Comparison of ENCODE assay signal across 16 cellular contexts in genomic region chr1:204464701-204465100, GRCh38. TPM values are rescaled to one million over a fixed set of nuclear protein-coding genes. Genes with fewer than 3 reads are reported as not detected.
A peak's percentile ranks its signal among the peaks of the same experiment; 100 is the strongest.
DNase-seq lines count a peak whose midpoint lies in the region; ATAC-seq, FAIRE-seq and TF ChIP-seq lines count a peak whose summit lies in the region.
"Had no signal": no experiment of that assay in that cellular context is flagged by ENCODE, and none has a peak within 500 bp of the region (broad histone marks: within the 10 kb centered on the region; RNA-seq: fewer than 3 reads in every experiment).

No MANE protein-coding gene starts in this region.

- H3K9me3 Mint-ChIP-seq in activated CD4-positive, alpha-beta T cell treated with anti-CD3 and anti-CD28 coated beads for 36 hours (ENCODE audit: low read depth): no peaks in the 10 kb centered on the region
- H3K9me3 Mint-ChIP-seq in activated naive CD8-positive, alpha-beta T cell treated with anti-CD3 and anti-CD28 coated beads for 36 hours: no peaks in the 10 kb centered on the region

- DNase-seq in activated CD4-positive, alpha-beta T cell treated with anti-CD3 and anti-CD28 coated beads for 36 hours: no peak
- no peak for DNase-seq in activated CD4-positive, alpha-beta T cell treated with anti-CD3 and anti-CD28 coated beads for 4 hours
- DNase-seq in activated naive CD8-positive, alpha-beta T cell treated with anti-CD3 and anti-CD28 coated beads for 36 hours: no peak
- DNase-seq in lower lobe of right lung (no peak), substantia nigra (lab: John Stamatoyannopoulos, UW) (no peak), urothelium cell line (ENCODE audit: low spot score) (no peak)
- no peak for DNase-seq in stimulated activated CD4-positive, alpha-beta T cell treated with anti-CD3 and anti-CD28 coated beads, Interleukin-15, amount 100 ng/mL, for 24 hours
- DNase-seq: 8988T, IMR-90, NCI-H146, NCI-H748 treated with DMSO at 0.1 percent for 48 hours, retina, testis had no signal

- H3K4me3 ChIP-seq in lower lobe of right lung: no peak overlapping the region
- H3K4me3 ChIP-seq: testis had no signal

- H3K9me3 ChIP-seq in lower lobe of right lung: no peaks in the 10 kb centered on the region
- H3K9me3 ChIP-seq: SJCRH30, testis had no signal

- H3K4me1 Mint-ChIP-seq in activated CD4-positive, alpha-beta T cell treated with anti-CD3 and anti-CD28 coated beads for 36 hours: peaks cover 65% of the 10 kb centered on the region
- peaks cover 52% of the 10 kb centered on the region for H3K4me1 Mint-ChIP-seq in activated naive CD8-positive, alpha-beta T cell treated with anti-CD3 and anti-CD28 coated beads for 36 hours

- POLR2A ChIA-PET in activated CD4-positive, alpha-beta T cell treated with anti-CD3 and anti-CD28 coated beads for 36 hours (lab: Charles Lee): no interaction called here

- H3K4me1 ChIP-seq in lower lobe of right lung: peaks cover 76% of the 10 kb centered on the region

- H3K27me3 Mint-ChIP-seq in activated CD4-positive, alpha-beta T cell treated with anti-CD3 and anti-CD28 coated beads for 36 hours: no peaks in the 10 kb centered on the region
- no peaks in the 10 kb centered on the region for H3K27me3 Mint-ChIP-seq in activated naive CD8-positive, alpha-beta T cell treated with anti-CD3 and anti-CD28 coated beads for 36 hours

- H3K27ac ChIP-seq in lower lobe of right lung (peak overlapping the region; percentile 68), substantia nigra (ENCODE audit: low read depth, low read length, poor library complexity, severe bottlenecking) (peak overlapping the region; percentile 100)

- no peak overlapping the region for H3K4me3 Mint-ChIP-seq in activated CD4-positive, alpha-beta T cell treated with anti-CD3 and anti-CD28 coated beads for 36 hours
- H3K4me3 Mint-ChIP-seq in activated naive CD8-positive, alpha-beta T cell treated with anti-CD3 and anti-CD28 coated beads for 36 hours: no peak overlapping the region

- H3K36me3 Mint-ChIP-seq in activated CD4-positive, alpha-beta T cell treated with anti-CD3 and anti-CD28 coated beads for 36 hours (ENCODE audit: low read depth): peaks cover 42% of the 10 kb centered on the region
- H3K36me3 Mint-ChIP-seq in activated naive CD8-positive, alpha-beta T cell treated with anti-CD3 and anti-CD28 coated beads for 36 hours: peaks cover 11% of the 10 kb centered on the region

- peak; percentile 8 for ATAC-seq in activated CD4-positive, alpha-beta T cell treated with anti-CD3 and anti-CD28 coated beads for 36 hours
- ATAC-seq in lower lobe of right lung: no peak
- no peak for ATAC-seq in HG02759 (IDR thresholded peaks at IDR 0.05; ENCODE audit: unreplicated experiment)
- ATAC-seq: esophagus mucosa had no signal

- TF ChIP-seq CTCF in lower lobe of right lung (IDR thresholded peaks at IDR 0.05): no peak

- no peak for FAIRE-seq in urothelium cell line (lab: Jason Lieb, UNC)

- H3K36me3 ChIP-seq in lower lobe of right lung: peaks cover 57% of the 10 kb centered on the region
- H3K36me3 ChIP-seq: SJCRH30 had no signal

- no peaks in the 10 kb centered on the region for H3K27me3 ChIP-seq in lower lobe of right lung (ENCODE audit: low read depth)
- H3K27me3 ChIP-seq: SJCRH30, testis had no signal

- CTCF ChIA-PET in activated CD4-positive, alpha-beta T cell treated with anti-CD3 and anti-CD28 coated beads for 36 hours (lab: Charles Lee): interaction anchor here (0.7 to 1.8 kb wide), 5 partner anchors 26 to 289 kb away, joined by 4 to 6 read pairs (median 5); partner anchors contain the start of gene PIK3C2B

- intact Hi-C loops in activated CD4-positive, alpha-beta T cell treated with anti-CD3 and anti-CD28 coated beads for 36 hours (cut with DNase I, micrococcal nuclease): loop anchor here in 1 of 2 experiments (1.0 kb wide), 1 partner anchor 11 kb away; no protein-coding TSS in a partner anchor
- intact Hi-C loops in lower lobe of right lung (cut with DNase I): no loop called here

- H3K27ac Mint-ChIP-seq in activated CD4-positive, alpha-beta T cell treated with anti-CD3 and anti-CD28 coated beads for 36 hours: peak overlapping the region; percentile 72
- peak overlapping the region; percentile 90 for H3K27ac Mint-ChIP-seq in activated naive CD8-positive, alpha-beta T cell treated with anti-CD3 and anti-CD28 coated beads for 36 hours

RNA-seq across cellular contexts. Expression of gene PIK3C2B, which starts 29.9 kb away (rescaled TPM):
- 10 to 100 TPM; 38.2 to 44.0 TPM for total RNA-seq in activated CD4-positive, alpha-beta T cell treated with anti-CD3 and anti-CD28 coated beads for 36 hours
- total RNA-seq in activated naive CD8-positive, alpha-beta T cell treated with anti-CD3 and anti-CD28 coated beads for 36 hours: 10 to 100 TPM; 21.3 to 21.5 TPM
- 50.5 TPM for total RNA-seq in lower lobe of right lung

RNA-seq across cellular contexts. Expression of gene MDM4, which starts 51.5 kb away (rescaled TPM):
- total RNA-seq in activated CD4-positive, alpha-beta T cell treated with anti-CD3 and anti-CD28 coated beads for 36 hours: 10 to 100 TPM; 89.1 to 94.6 TPM
- total RNA-seq in activated naive CD8-positive, alpha-beta T cell treated with anti-CD3 and anti-CD28 coated beads for 36 hours: 10 to 100 TPM; 64.3 to 75.6 TPM
- total RNA-seq in lower lobe of right lung: 77.9 TPM

RNA-seq across cellular contexts. Expression of gene PPP1R15B, which starts 53.1 kb away (rescaled TPM):
- total RNA-seq in activated CD4-positive, alpha-beta T cell treated with anti-CD3 and anti-CD28 coated beads for 36 hours: 10 to 100 TPM; 55.9 to 57.6 TPM
- total RNA-seq in activated naive CD8-positive, alpha-beta T cell treated with anti-CD3 and anti-CD28 coated beads for 36 hours: 10 to 100 TPM; 78.6 to 79.9 TPM
- total RNA-seq in lower lobe of right lung: 45.3 TPM
